1 cellular context compared by ENCODE assay signal in genomic region chr6:44220913-44221290, GRCh38.
TF ChIP-seq lines count a peak whose summit lies in the region.

No MANE protein-coding gene starts in this region.

TF ChIP-seq in GM12878, 131 proteins besides CTCF, POLR2A, EP300 and RAD21:
- no peak for TF ChIP-seq CHD1 (IDR thresholded peaks at IDR 0.05; ENCODE audit: low read depth, low read length)
- no peak for TF ChIP-seq SIN3A (IDR thresholded peaks at IDR 0.05; ENCODE audit: low read depth, low read length)
- no peak for TF ChIP-seq SP1 (IDR thresholded peaks at IDR 0.05; ENCODE audit: low read depth, low read length)
- no peak for TF ChIP-seq ZNF687 (IDR thresholded peaks at IDR 0.05)
- no peak for TF ChIP-seq RCOR1 (conservative IDR thresholded peaks at IDR 0.05; ENCODE audit: low read depth, low read length)
- no peak for TF ChIP-seq KDM1A (IDR thresholded peaks at IDR 0.05; ENCODE audit: borderline replicate concordance)
- TF ChIP-seq, protein P1, sequence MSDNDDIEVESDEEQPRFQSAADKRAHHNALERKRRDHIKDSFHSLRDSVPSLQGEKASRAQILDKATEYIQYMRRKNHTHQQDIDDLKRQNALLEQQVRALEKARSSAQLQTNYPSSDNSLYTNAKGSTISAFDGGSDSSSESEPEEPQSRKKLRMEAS (IDR thresholded peaks at IDR 0.05; ENCODE audit: low read depth, low read length) = no peak
- no peak for TF ChIP-seq SUZ12 (IDR thresholded peaks at IDR 0.05; ENCODE audit: unreplicated experiment)
